Comparison of ENCODE assay signal across 17 cellular contexts in genomic region chr2:61771904-61772845, GRCh38.
"Had no signal": no experiment of that assay in that cellular context is flagged by ENCODE, and none has a peak within 500 bp of the region (broad histone marks: within the 10 kb centered on the region; RNA-seq: fewer than 3 reads in every experiment).

No MANE protein-coding gene starts in this region.

- H3K36me3 Mint-ChIP-seq: memory B cell, natural killer cell, type B pancreatic cell had no signal

- H3K9me3 Mint-ChIP-seq: activated CD8-positive, alpha-beta T cell treated with anti-CD3 and anti-CD28 coated beads for 36 hours; activated T-helper 1 cell treated with anti-CD3 and anti-CD28 coated beads, Interleukin-12 subunit alpha, Interleukin-12 subunit beta, Interleukin-2, Interleukin-4 antibody, amounts not matched to agents 30 ng/mL and 10 ng/mL and 1 ng/mL, durations not matched to agents 14 hours and 24 hours and 36 hours; memory B cell; natural killer cell; type B pancreatic cell had no signal

- H3K27me3 Mint-ChIP-seq: memory B cell had no signal

- H3K4me3 ChIP-seq: coronary artery, psoas muscle, sigmoid colon had no signal

- H3K27ac ChIP-seq: coronary artery, psoas muscle, sigmoid colon had no signal

- H3K4me1 Mint-ChIP-seq: natural killer cell had no signal

- H3K4me3 Mint-ChIP-seq: activated CD8-positive, alpha-beta T cell treated with anti-CD3 and anti-CD28 coated beads for 36 hours; activated T-helper 1 cell treated with anti-CD3 and anti-CD28 coated beads, Interleukin-12 subunit alpha, Interleukin-12 subunit beta, Interleukin-2, Interleukin-4 antibody, amounts not matched to agents 30 ng/mL and 10 ng/mL and 1 ng/mL, durations not matched to agents 14 hours and 24 hours and 36 hours; memory B cell; natural killer cell; type B pancreatic cell had no signal

- H3K9me3 ChIP-seq: psoas muscle, sigmoid colon had no signal

- H3K4me1 ChIP-seq: sigmoid colon had no signal

- H3K36me3 ChIP-seq: sigmoid colon had no signal

- DNase-seq: activated CD4-positive, alpha-beta T cell treated with anti-CD3 and anti-CD28 coated beads for 1 hour; activated CD8-positive, alpha-beta T cell treated with anti-CD3 and anti-CD28 coated beads for 36 hours; activated naive CD4-positive, alpha-beta T cell treated with Interleukin-2 at 50 U/mL for 16 hours; caudate nucleus; effector CD4-positive, alpha-beta T cell; hippocampal formation; natural killer cell; occipital lobe; psoas muscle; sigmoid colon; stimulated activated CD4-positive, alpha-beta T cell treated with anti-CD3 and anti-CD28 coated beads, Interleukin-2, amount 100 ng/mL, for 48 hours; stimulated activated naive CD4-positive, alpha-beta T cell treated with Interleukin-2 at 50 U/mL for 16 hours; T-helper 9 cell had no signal

- H3K27ac Mint-ChIP-seq: activated CD8-positive, alpha-beta T cell treated with anti-CD3 and anti-CD28 coated beads for 36 hours; activated T-helper 1 cell treated with anti-CD3 and anti-CD28 coated beads, Interleukin-12 subunit alpha, Interleukin-12 subunit beta, Interleukin-2, Interleukin-4 antibody, amounts not matched to agents 30 ng/mL and 10 ng/mL and 1 ng/mL, durations not matched to agents 14 hours and 24 hours and 36 hours; memory B cell; natural killer cell; type B pancreatic cell had no signal

- ATAC-seq: activated CD8-positive, alpha-beta T cell treated with anti-CD3 and anti-CD28 coated beads for 36 hours; natural killer cell; psoas muscle had no signal

- H3K27me3 ChIP-seq: sigmoid colon had no signal
